Comparison of ENCODE assay signal across 5 cellular contexts in the genomic region with DNA sequence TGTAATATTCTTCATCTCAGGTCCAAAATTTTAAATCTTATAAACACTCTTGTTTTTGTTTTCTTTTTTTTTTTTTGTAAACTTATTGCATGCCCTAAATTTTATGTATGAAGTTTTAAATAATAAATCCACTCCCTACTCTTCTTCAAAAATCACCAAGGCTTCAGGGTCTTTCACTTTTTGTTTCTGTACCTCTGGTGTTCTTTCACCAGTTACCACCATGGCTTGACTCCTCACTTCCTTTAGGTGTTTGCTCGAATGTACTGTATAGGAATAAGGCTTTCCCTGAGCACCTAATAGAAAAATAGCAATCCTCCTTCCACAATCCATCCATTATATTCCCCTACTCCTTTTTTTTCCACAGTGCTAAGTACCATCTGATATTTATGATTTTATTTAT.
"Had no signal": no experiment of that assay in that cellular context is flagged by ENCODE, and none has a peak within 500 bp of the region (broad histone marks: within the 10 kb centered on the region; RNA-seq: fewer than 3 reads in every experiment).

No MANE protein-coding gene starts in this region.

- H3K4me3 ChIP-seq: GM23338 had no signal

- DNase-seq: H9, HCEC 1CT had no signal

- ATAC-seq: GM23338, HepG2 had no signal

- H3K27ac ChIP-seq: HL-60 had no signal

- H2AFZ ChIP-seq: GM23338 had no signal

- H3K4me2 ChIP-seq: GM23338 had no signal
